8 cellular contexts compared by ENCODE assay signal in the genomic region with DNA sequence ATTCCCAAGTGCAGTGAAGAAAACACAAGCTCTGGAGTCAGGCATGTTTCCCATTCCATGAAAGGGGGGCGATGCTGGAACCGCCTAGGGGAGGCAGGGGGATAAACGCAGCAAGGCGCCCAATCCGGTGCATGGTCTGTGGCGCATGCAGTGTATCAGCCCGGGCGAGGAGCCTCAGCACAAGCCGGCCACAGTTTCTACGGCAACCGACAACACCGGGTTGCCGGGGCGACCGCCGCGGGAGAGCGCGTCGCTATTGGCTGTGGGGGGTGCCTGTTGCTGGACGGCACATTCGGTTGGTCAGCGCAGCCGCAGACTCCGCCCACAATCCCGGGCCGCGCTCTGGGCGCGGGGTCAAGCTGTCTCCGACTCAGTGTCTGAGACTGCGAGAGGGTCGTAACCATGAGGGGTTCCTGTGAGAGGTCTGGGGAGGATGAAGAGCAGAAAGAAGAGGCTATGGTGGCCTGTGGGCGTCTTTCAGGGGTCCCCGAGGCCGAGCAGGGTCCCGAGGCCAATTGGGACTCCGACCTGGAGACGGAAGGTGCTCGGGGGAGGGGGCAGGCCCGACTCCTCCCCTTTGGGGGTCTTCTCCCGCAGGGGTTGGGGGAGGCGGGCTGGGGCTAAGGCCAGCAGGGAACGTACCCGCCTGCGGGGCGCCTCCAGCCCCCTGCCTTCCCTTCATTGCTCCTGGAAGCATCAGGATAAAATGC. TPM values are rescaled to one million over a fixed set of nuclear protein-coding genes. Genes with fewer than 3 reads are reported as not detected.
A peak's percentile ranks its signal among the peaks of the same experiment; 100 is the strongest.
DNase-seq lines count a peak whose midpoint lies in the region; ATAC-seq and TF ChIP-seq lines count a peak whose summit lies in the region.

A gene with protein sequence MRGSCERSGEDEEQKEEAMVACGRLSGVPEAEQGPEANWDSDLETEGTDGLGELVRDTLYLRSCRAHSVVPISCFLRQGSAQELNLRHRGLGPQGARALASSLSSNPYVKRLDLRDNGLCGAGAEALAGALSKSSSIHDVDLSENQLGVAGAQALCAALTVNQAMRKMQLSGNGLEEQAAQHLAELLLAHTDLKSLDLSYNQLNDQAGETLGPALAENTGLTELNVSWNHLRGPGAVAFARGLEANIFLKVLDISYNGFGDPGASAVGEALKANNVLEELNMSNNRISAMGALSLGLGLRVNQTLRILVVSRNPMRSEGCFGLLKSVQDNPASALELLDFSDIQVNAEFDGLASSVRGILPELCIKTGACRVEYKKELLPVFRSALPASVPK (plus strand): TSS at position 362 of the 710 bp plus-strand sequence. CDS start 41 bp downstream, at position 403.

- POLR2A ChIA-PET in OCI-LY7 (lab: Charles Lee), result interaction anchor here (0.8 to 1.0 kb wide), 2 partner anchors 19 to 44 kb away, joined by 3 read pairs; partner anchors contain the start of gene THAP7

- peaks cover 27% of the 10 kb centered on the region for H3K4me1 Mint-ChIP-seq in activated T-cell treated with anti-CD3 and anti-CD28 coated beads, Interleukin-2, amount 50 U/mL, for 4 hours (ENCODE audit: low read depth)

- CTCF ChIA-PET in OCI-LY7 (lab: Charles Lee; ENCODE audit: unreplicated experiment), result no interaction called here

- H3K4me3 ChIP-seq in HUES64 (ENCODE audit: low read length) (peak within 1 kb of the TSS; percentile 67), OCI-LY7 (ENCODE audit: low read depth, low read length, poor library complexity, severe bottlenecking) (peak within 1 kb of the TSS; percentile 8), esophagus squamous epithelium (peak within 1 kb of the TSS; percentile 23 to 62 (median 37)), mucosa of stomach (ENCODE audit: low read length) (no peak within 1 kb of the TSS)

- under 1% methylated on average over 47 of the region's 47 CpGs for WGBS in HUES64
- WGBS in esophagus squamous epithelium, 2 donors, result 1 to 12% methylated on average over 20 to 31 of the region's 47 CpGs

- no peak for TF ChIP-seq CTCF in OCI-LY7 (conservative IDR thresholded peaks at IDR 0.05; ENCODE audit: low read length)
- no peak for TF ChIP-seq CTCF in esophagus squamous epithelium (IDR thresholded peaks at IDR 0.05)

- H3K9me3 Mint-ChIP-seq in activated T-cell treated with anti-CD3 and anti-CD28 coated beads, Interleukin-2, amount 50 U/mL, for 4 hours, result no peaks in the 10 kb centered on the region

- no peak within 1 kb of the TSS for H3K27ac ChIP-seq in HUES64 (ENCODE audit: low read depth, low read length)
- H3K27ac ChIP-seq in OCI-LY7 (ENCODE audit: low read depth, low read length, poor library complexity, severe bottlenecking), result no peak within 1 kb of the TSS
- H3K27ac ChIP-seq in esophagus squamous epithelium, result peak within 1 kb of the TSS in 3 of 4 donors; percentile 61 to 70 (median 65)

- no peaks in the 10 kb centered on the region for H3K9me3 ChIP-seq in HUES64 (ENCODE audit: insufficient read depth, low read depth, low read length)
- no peaks in the 10 kb centered on the region for H3K9me3 ChIP-seq in OCI-LY7 (ENCODE audit: low read length)
- no peaks in the 10 kb centered on the region for H3K9me3 ChIP-seq in esophagus squamous epithelium
- no peaks in the 10 kb centered on the region for H3K9me3 ChIP-seq in mucosa of stomach (ENCODE audit: control insufficient read depth, low read length)

- no peaks in the 10 kb centered on the region for H3K36me3 Mint-ChIP-seq in activated T-cell treated with anti-CD3 and anti-CD28 coated beads, Interleukin-2, amount 50 U/mL, for 4 hours (ENCODE audit: insufficient read depth)

- H2AFZ ChIP-seq in OCI-LY7 (ENCODE audit: low read length), result no peak within 1 kb of the TSS

- H4K20me1 ChIP-seq in OCI-LY7 (ENCODE audit: insufficient read depth, low read length), result no peaks in the 10 kb centered on the region

- no TSS peak for BruUV-seq in OCI-LY7 (replicated peaks; lab: Mats Ljungman, UMichigan)

- no peaks in the 10 kb centered on the region for H3K79me2 ChIP-seq in OCI-LY7 (ENCODE audit: insufficient read depth, low read depth, low read length)

- peaks cover 21% of the 10 kb centered on the region for H3K27me3 Mint-ChIP-seq in activated T-cell treated with anti-CD3 and anti-CD28 coated beads, Interleukin-2, amount 50 U/mL, for 4 hours (ENCODE audit: low read depth)

- H3K36me3 ChIP-seq in HUES64 (ENCODE audit: insufficient read depth, low read length), result no peaks in the 10 kb centered on the region
- no peaks in the 10 kb centered on the region for H3K36me3 ChIP-seq in OCI-LY7 (ENCODE audit: insufficient read depth, low read length)
- H3K36me3 ChIP-seq in esophagus squamous epithelium, result no peaks in the 10 kb centered on the region
- no peaks in the 10 kb centered on the region for H3K36me3 ChIP-seq in mucosa of stomach (ENCODE audit: control insufficient read depth, insufficient read depth, low read length)

- H3K27me3 ChIP-seq in HUES64 (ENCODE audit: insufficient read depth, low read length), result 0 out of 2 replicates have a peak, but pooled peaks cover 2% of the 10 kb centered on the region
- peaks cover 0 to 4% (median 0%) of the 10 kb centered on the region in 4 donors for H3K27me3 ChIP-seq in esophagus squamous epithelium
- H3K27me3 ChIP-seq in mucosa of stomach (ENCODE audit: control insufficient read depth, insufficient read depth, low read length), result no peaks in the 10 kb centered on the region

- H3K9ac ChIP-seq in HUES64 (ENCODE audit: low read depth, low read length) (no peak within 1 kb of the TSS), mucosa of stomach (ENCODE audit: low read length) (peak within 1 kb of the TSS; percentile 33)

- H3K4me1 ChIP-seq in HUES64 (ENCODE audit: insufficient read depth, low read length), result peaks cover 3% of the 10 kb centered on the region; the same call in 1 of the 2 replicates
- no peaks in the 10 kb centered on the region for H3K4me1 ChIP-seq in OCI-LY7 (ENCODE audit: insufficient read depth, low read length, poor library complexity, severe bottlenecking)
- peaks cover 15 to 38% (median 20%) of the 10 kb centered on the region in 3 donors for H3K4me1 ChIP-seq in esophagus squamous epithelium
- H3K4me1 ChIP-seq in mucosa of stomach (ENCODE audit: control insufficient read depth, insufficient read depth, low read length), result peaks cover 32% of the 10 kb centered on the region

- TF ChIP-seq POLR2A in esophagus squamous epithelium (IDR thresholded peaks at IDR 0.05), result no peak

- DNase-seq in AG20443 (ENCODE audit: low spot score) (peak; percentile 99), OCI-LY7 (ENCODE audit: low spot score) (peak; percentile 64), esophagus squamous epithelium (lab: John Stamatoyannopoulos, UW) (peak; percentile 25)
- DNase-seq in activated T-cell treated with anti-CD3 and anti-CD28 coated beads, Interleukin-2, amount 50 U/mL, for 4 hours, result peak; percentile 46
- DNase-seq in stimulated activated CD8-positive, alpha-beta memory T cell treated with anti-CD3 and anti-CD28 coated beads, Interleukin-4, amount 100 ng/mL, for 4 hours (ENCODE audit: low read depth in 2 of 2, low spot score in 1 of 2), result peak; percentile 17 to 24

- no peaks in the 10 kb centered on the region for H3K9me2 ChIP-seq in OCI-LY7 (ENCODE audit: insufficient read depth, low read length)

- peak; percentile 88 for ATAC-seq in GM19452 (IDR thresholded peaks at IDR 0.05; ENCODE audit: unreplicated experiment)
- peak; percentile 98 to 99 for ATAC-seq in activated T-cell treated with anti-CD3 and anti-CD28 coated beads, Interleukin-2, amount 50 U/mL, for 4 hours

- peak within 1 kb of the TSS; percentile 41 for H3K4me2 ChIP-seq in OCI-LY7 (ENCODE audit: low read length)

- intact Hi-C loops in OCI-LY7 (cut with micrococcal nuclease; ENCODE audit: unreplicated experiment) (no loop called here), esophagus squamous epithelium (cut with DNase I) (no loop called here)

- peak within 1 kb of the TSS; percentile 59 for H3K4me3 Mint-ChIP-seq in activated T-cell treated with anti-CD3 and anti-CD28 coated beads, Interleukin-2, amount 50 U/mL, for 4 hours

RNA-seq across cellular contexts. Expression of the gene that starts here (rescaled TPM):
- not detected for polyA plus RNA-seq in HUES64 (2013, experiment 1 of 2)
- not detected for polyA plus RNA-seq in HUES64 (2013, experiment 2 of 2)
- total RNA-seq in OCI-LY7 (2014; rRNA removed; shearing (Covaris generic)), result not detected in 2 replicates
- not detected in 2 replicates for total RNA-seq in OCI-LY7 (2022)
- total RNA-seq in activated T-cell treated with anti-CD3 and anti-CD28 coated beads, Interleukin-2, amount 50 U/mL, for 4 hours, result not detected
- under 1 TPM in 1 of 4 donors, not detected in 3; 0.04 TPM for total RNA-seq in esophagus squamous epithelium

Comparison
In these comparisons a context has a peak if more than half of its experiments do, and no peak if none do; other contexts are left out.
1. Peak in DNase-seq, H3K4me3 ChIP-seq and H3K4me2 ChIP-seq in OCI-LY7; RNA of the gene not detected or under 1 TPM.
2. Peak in DNase-seq and ATAC-seq in activated T-cell treated with anti-CD3 and anti-CD28 coated beads, Interleukin-2, amount 50 U/mL, for 4 hours; RNA of the gene not detected or under 1 TPM.
3. Peak in DNase-seq, H3K4me3 ChIP-seq and H3K27ac ChIP-seq in esophagus squamous epithelium; RNA of the gene not detected or under 1 TPM.
4. DNase-seq: peak in every context shown above with its lines; median percentile 99 in AG20443; 64 in OCI-LY7; 46 in activated T-cell treated with anti-CD3 and anti-CD28 coated beads, Interleukin-2, amount 50 U/mL, for 4 hours; 25 in esophagus squamous epithelium; 20 in stimulated activated CD8-positive, alpha-beta memory T cell treated with anti-CD3 and anti-CD28 coated beads, Interleukin-4, amount 100 ng/mL, for 4 hours.